ENCODE assay signal across 9 cellular contexts in the genomic region with DNA sequence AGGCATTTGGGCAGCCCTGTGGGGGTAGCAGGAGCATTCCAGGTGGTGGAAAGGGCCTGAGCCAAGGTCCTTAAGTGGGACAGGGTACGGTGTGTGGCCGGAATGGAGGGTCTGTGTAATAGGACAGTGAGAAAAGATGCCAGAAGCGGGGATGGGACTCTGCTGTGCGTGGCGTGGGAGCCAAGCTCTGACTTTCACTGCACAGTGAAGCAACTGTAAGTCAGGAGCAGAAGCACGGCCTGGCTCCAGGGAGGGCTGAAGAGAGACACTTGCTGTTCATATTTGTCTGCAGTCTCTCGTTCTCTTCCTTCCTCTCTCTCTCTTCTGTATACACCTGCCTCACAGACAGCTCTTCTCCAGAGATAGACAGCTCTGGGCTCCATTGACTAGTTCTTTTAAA. TPM values are rescaled to one million over a fixed set of nuclear protein-coding genes. Genes with fewer than 3 reads are reported as not detected.
A peak's percentile ranks its signal among the peaks of the same experiment; 100 is the strongest.
DNase-seq lines count a peak whose midpoint lies in the region; TF ChIP-seq lines count a peak whose summit lies in the region.
"Had no signal": no experiment of that assay in that cellular context is flagged by ENCODE, and none has a peak within 500 bp of the region (broad histone marks: within the 10 kb centered on the region; RNA-seq: fewer than 3 reads in every experiment).

No MANE protein-coding gene starts in this region.

- H3K4me1 Mint-ChIP-seq in HFFc6 (ENCODE audit: low read depth), result peaks cover 36% of the 10 kb centered on the region
- peaks cover 46% of the 10 kb centered on the region for H3K4me1 Mint-ChIP-seq in T-helper 1 cell treated with Interleukin-12 subunit alpha and Interleukin-12 subunit beta and Interleukin-4 antibody, amounts not matched to agents 30 μg/mL and 1 μg/mL, for 36 hours (ENCODE audit: low read depth)
- H3K4me1 Mint-ChIP-seq in endodermal cell, result peaks cover 12% of the 10 kb centered on the region

- no peaks in the 10 kb centered on the region for H3K36me3 Mint-ChIP-seq in HFFc6 (ENCODE audit: low read depth)
- H3K36me3 Mint-ChIP-seq in T-helper 1 cell treated with Interleukin-12 subunit alpha and Interleukin-12 subunit beta and Interleukin-4 antibody, amounts not matched to agents 30 μg/mL and 1 μg/mL, for 36 hours (ENCODE audit: low read depth), result peaks cover 23% of the 10 kb centered on the region
- H3K36me3 Mint-ChIP-seq in endodermal cell (ENCODE audit: low read depth), result no peaks in the 10 kb centered on the region

- H3K9me3 Mint-ChIP-seq in HFFc6 (no peaks in the 10 kb centered on the region), endodermal cell (no peaks in the 10 kb centered on the region)
- no peaks in the 10 kb centered on the region for H3K9me3 Mint-ChIP-seq in T-helper 1 cell treated with Interleukin-12 subunit alpha and Interleukin-12 subunit beta and Interleukin-4 antibody, amounts not matched to agents 30 μg/mL and 1 μg/mL, for 36 hours

- TF ChIP-seq CTCF in HFFc6 (IDR thresholded peaks at IDR 0.05) (no peak), endodermal cell (conservative IDR thresholded peaks at IDR 0.05) (no peak)

- no peak overlapping the region; the same call in 1 of the 2 replicates for H3K27ac Mint-ChIP-seq in HFFc6
- peak overlapping the region; percentile 90 for H3K27ac Mint-ChIP-seq in T-helper 1 cell treated with Interleukin-12 subunit alpha and Interleukin-12 subunit beta and Interleukin-4 antibody, amounts not matched to agents 30 μg/mL and 1 μg/mL, for 36 hours
- H3K27ac Mint-ChIP-seq in endodermal cell, result no peak overlapping the region

- peaks cover 3% of the 10 kb centered on the region for H3K4me1 ChIP-seq in endodermal cell (ENCODE audit: control insufficient read depth, insufficient read depth, low read length)

- H3K27me3 Mint-ChIP-seq in HFFc6 (ENCODE audit: insufficient read depth) (peaks cover 2% of the 10 kb centered on the region; the same call in 1 of the 2 replicates), endodermal cell (ENCODE audit: insufficient read depth) (peaks cover 18% of the 10 kb centered on the region)
- H3K27me3 Mint-ChIP-seq in T-helper 1 cell treated with Interleukin-12 subunit alpha and Interleukin-12 subunit beta and Interleukin-4 antibody, amounts not matched to agents 30 μg/mL and 1 μg/mL, for 36 hours (ENCODE audit: low read depth), result no peaks in the 10 kb centered on the region

- peaks cover 14% of the 10 kb centered on the region for H3K36me3 ChIP-seq in endodermal cell (ENCODE audit: control insufficient read depth, insufficient read depth, low read length)

- H3K9me3 ChIP-seq in endodermal cell (ENCODE audit: control insufficient read depth, low read length), result no peaks in the 10 kb centered on the region
- H3K9me3 ChIP-seq: esophagus squamous epithelium had no signal

- no peak overlapping the region for H3K27ac ChIP-seq in endodermal cell (ENCODE audit: low read depth, low read length)
- peak overlapping the region in 9 of 21 experiments; percentile 4 to 99 (median 90) for H3K27ac ChIP-seq in skin epidermis
- H3K27ac ChIP-seq: RWPE1 had no signal

- no peaks in the 10 kb centered on the region for H3K27me3 ChIP-seq in endodermal cell (ENCODE audit: control insufficient read depth, insufficient read depth, low read length, poor library complexity, severe bottlenecking)
- H3K27me3 ChIP-seq: esophagus squamous epithelium had no signal

- H3K9ac ChIP-seq in endodermal cell (ENCODE audit: extremely low read depth, low read length, poor library complexity, severe bottlenecking), result no peak overlapping the region

- H3K4me3 Mint-ChIP-seq in HFFc6 (peak overlapping the region; percentile 90; the same call in 1 of the 2 replicates), endodermal cell (peak overlapping the region; percentile 65)
- H3K4me3 Mint-ChIP-seq in T-helper 1 cell treated with Interleukin-12 subunit alpha and Interleukin-12 subunit beta and Interleukin-4 antibody, amounts not matched to agents 30 μg/mL and 1 μg/mL, for 36 hours, result peak overlapping the region; percentile 92

- WGBS in endodermal cell (ENCODE audit: insufficient coverage in 1 of 2, insufficient read length in 1 of 2), 2 experiments, result 40 to 76% methylated on average over 1 to 7 of the region's 7 CpGs

- no peak for DNase-seq in HFFc6
- peak; percentile 41 for DNase-seq in endodermal cell
- DNase-seq in activated CD4-positive, CD25-positive, alpha-beta regulatory T cell treated with anti-CD3 and anti-CD28 coated beads, Interleukin-2, amount 50 U/mL, for 72 hours, result no peak
- no peak for DNase-seq in epidermal melanocyte (ENCODE audit: insufficient read length, low spot score)
- no peak for DNase-seq in midbrain (lab: John Stamatoyannopoulos, UW)
- DNase-seq: esophagus squamous epithelium had no signal

- H3K4me3 ChIP-seq in endodermal cell (ENCODE audit: low read length) (peak overlapping the region; percentile 78), skin epidermis (peak overlapping the region in 5 of 7 experiments; percentile 6 to 95 (median 78))

RNA-seq across cellular contexts. Expression of a gene that starts 1.9 kb away (rescaled TPM):
- 10 to 100 TPM; 10.5 to 14.4 (median 13.7) TPM for total RNA-seq in HFFc6 (2021; fragmentation: NEBNext Ultra II Directional; extraction: Animal tissue kit (Norgen Biotek cat#: 25700))
- total RNA-seq in endodermal cell, result 10 to 100 TPM; 14.8 to 16.0 TPM
- 5.2 TPM for polyA plus RNA-seq in endodermal cell (2013, experiment 1 of 2)
- 7.0 TPM for polyA plus RNA-seq in endodermal cell (2013, experiment 2 of 2)

RNA-seq across cellular contexts. Expression of a gene that starts 34.4 kb away (rescaled TPM):
- under 1 TPM; 0.05 to 0.11 (median 0.07) TPM for total RNA-seq in HFFc6 (2021; fragmentation: NEBNext Ultra II Directional; extraction: Animal tissue kit (Norgen Biotek cat#: 25700))
- 10 to 100 TPM in 1 of 2 donors, 1 to 10 TPM in 1; 8.9 to 10.9 TPM for total RNA-seq in endodermal cell
- 9.9 TPM for polyA plus RNA-seq in endodermal cell (2013, experiment 1 of 2)
- 7.9 TPM for polyA plus RNA-seq in endodermal cell (2013, experiment 2 of 2)

Comparison
In these comparisons a context has a peak if more than half of its experiments do, and no peak if none do; other contexts are left out.
1. RNA of a gene that starts 34.4 kb away (total RNA-seq): 8.9 to 10.9 TPM in endodermal cell; 0.05 to 0.11 TPM in HFFc6; every median in the first group is over 4 times any median in the second.
2. Peak in every context shown above with its lines, with median percentiles within 50 percentile points of each other: H3K4me3 Mint-ChIP-seq.